ENCODE assay signal across 19 cellular contexts in genomic region chr16:12527077-12527476, GRCh38.
"Had no signal": no experiment of that assay in that cellular context is flagged by ENCODE, and none has a peak within 500 bp of the region (broad histone marks: within the 10 kb centered on the region; RNA-seq: fewer than 3 reads in every experiment).

No MANE protein-coding gene starts in this region.

- H3K27ac ChIP-seq: hepatocyte, left ventricle myocardium inferior, pancreas, psoas muscle, right atrium auricular region, spleen, uterus had no signal

- H3K4me3 ChIP-seq: hepatocyte, left ventricle myocardium inferior, lung, pancreas, psoas muscle, right atrium auricular region, spleen, tibial nerve, uterus had no signal

- H3K4me1 ChIP-seq: left ventricle myocardium inferior, pancreas, psoas muscle, right atrium auricular region, tibial nerve, uterus had no signal

- H3K27me3 ChIP-seq: hepatocyte, pancreas, right atrium auricular region, spleen, tibial nerve, uterus had no signal

- DNase-seq: islet precursor cell; left ventricle myocardium inferior; mesendoderm; naive B cell; natural killer cell; nucleus accumbens; pancreas; psoas muscle; small intestine; spleen; stimulated activated CD4-positive, alpha-beta T cell treated with anti-CD3 and anti-CD28 coated beads, Interleukin-4, amount 100 ng/mL, for 24 hours; stimulated activated naive CD4-positive, alpha-beta T cell; uterus had no signal

- H3K9me3 ChIP-seq: left ventricle myocardium inferior, pancreas, psoas muscle, right atrium auricular region, spleen, tibial nerve, uterus had no signal

- H3K36me3 ChIP-seq: pancreas, right atrium auricular region, uterus had no signal

- ATAC-seq: natural killer cell; pancreas; psoas muscle; sciatic nerve; stimulated activated effector memory CD8-positive, alpha-beta T cell treated with anti-CD3 and anti-CD28 coated beads, Interleukin-12 subunit alpha, Interleukin-12 subunit beta, amount 100 ng/mL, for 72 hours had no signal
